In genomic region chr6:167140589-167141474, GRCh38 we compare ENCODE assay signal across 11 cellular contexts. TPM values are rescaled to one million over a fixed set of nuclear protein-coding genes. Genes with fewer than 3 reads are reported as not detected.
DNase-seq lines count a peak whose midpoint lies in the region; ATAC-seq, FAIRE-seq and TF ChIP-seq lines count a peak whose summit lies in the region.
"Had no signal": no experiment of that assay in that cellular context is flagged by ENCODE, and none has a peak within 500 bp of the region (broad histone marks: within the 10 kb centered on the region; RNA-seq: fewer than 3 reads in every experiment).

No MANE protein-coding gene starts in this region.

- peaks cover 3% of the 10 kb centered on the region for H3F3A ChIP-seq in neural cell (ENCODE audit: insufficient read depth, low read length, poor library complexity, severe bottlenecking)

- H3K27ac ChIP-seq in neural cell (ENCODE audit: low read length): no peak overlapping the region
- H3K27ac ChIP-seq: body of pancreas had no signal

- no peak for TF ChIP-seq EP300 in neural cell (conservative IDR thresholded peaks at IDR 0.05; ENCODE audit: poor library complexity, severe bottlenecking)

- ATAC-seq in HG02678 (IDR thresholded peaks at IDR 0.05; ENCODE audit: unreplicated experiment): peak; percentile 65
- ATAC-seq: body of pancreas had no signal

- no peaks in the 10 kb centered on the region for H3K9me2 ChIP-seq in neural cell (ENCODE audit: insufficient read depth, low read length)

- H3K79me2 ChIP-seq in neural cell (replicated peaks; ENCODE audit: insufficient read depth, low read length): no peaks in the 10 kb centered on the region

- H4K20me1 ChIP-seq in neural cell (ENCODE audit: insufficient read depth): no peaks in the 10 kb centered on the region

- TF ChIP-seq RAD21 in neural cell (conservative IDR thresholded peaks at IDR 0.05): no peak

- no peaks in the 10 kb centered on the region for H3K36me3 ChIP-seq in neural cell (ENCODE audit: insufficient read depth, low read length)

- intact Hi-C loops in head of caudate nucleus (cut with DNase I): loop anchor here (10.0 kb wide), 1 partner anchor 146 kb away; the partner anchor contains the start of gene CEP43

- no peak overlapping the region for H3K4me2 ChIP-seq in neural cell (ENCODE audit: low read length)

- H2AFZ ChIP-seq in neural cell (ENCODE audit: low read depth, low read length): no peak overlapping the region

- TF ChIP-seq POLR2A in GM12892 (IDR thresholded peaks at IDR 0.05; ENCODE audit: low read depth, low read length): no peak

- H3K27me3 ChIP-seq in neural cell (ENCODE audit: insufficient read depth, low read depth, low read length): no peaks in the 10 kb centered on the region
- H3K27me3 ChIP-seq: body of pancreas had no signal

- peak overlapping the region; percentile 13 for H3K9ac ChIP-seq in neural cell (ENCODE audit: low read length)

- no peaks in the 10 kb centered on the region for H3K9me3 ChIP-seq in neural cell (ENCODE audit: low read length)
- H3K9me3 ChIP-seq: body of pancreas had no signal

- in situ Hi-C loops in astrocyte of the spinal cord (cut with HindIII; ENCODE audit: low sequenced_read_pairs): no loop called here

- peak; percentile 67 for FAIRE-seq in GM12892 (lab: Jason Lieb, UNC)

- DNase-seq in GM12892 (ENCODE audit: insufficient read length): no peak
- DNase-seq in astrocyte of the spinal cord (ENCODE audit: low read depth, low spot score): peak; percentile 18
- no peak for DNase-seq in NCI-H2107 (lab: John Stamatoyannopoulos, UW)
- DNase-seq in RPMI8226: no peak
- DNase-seq in AML-193 (lab: John Stamatoyannopoulos, UW): no peak
- DNase-seq in head of caudate nucleus: no peak
- DNase-seq: body of pancreas, erythroblast, NCI-H187 had no signal

- H3K4me3 ChIP-seq in astrocyte of the spinal cord (ENCODE audit: low read depth, low read length): no peak overlapping the region
- no peak overlapping the region for H3K4me3 ChIP-seq in neural cell (ENCODE audit: low read length)
- H3K4me3 ChIP-seq: body of pancreas had no signal

- TF ChIP-seq CTCF in astrocyte of the spinal cord (IDR thresholded peaks at IDR 0.05; ENCODE audit: low read depth, low read length): no peak
- TF ChIP-seq CTCF in neural cell (IDR thresholded peaks at IDR 0.05; ENCODE audit: poor library complexity, severe bottlenecking): no peak

TF ChIP-seq in neural cell, 6 proteins besides CTCF, POLR2A, EP300 and RAD21:
- no peak for TF ChIP-seq EZH2 (IDR thresholded peaks at IDR 0.05; ENCODE audit: borderline replicate concordance, insufficient read depth, low read length, poor library complexity, severe bottlenecking)
- TF ChIP-seq MXI1 (conservative IDR thresholded peaks at IDR 0.05; ENCODE audit: poor library complexity, severe bottlenecking): no peak
- TF ChIP-seq POLR2AphosphoS5 (IDR thresholded peaks at IDR 0.05): no peak
- TF ChIP-seq, protein P1, sequence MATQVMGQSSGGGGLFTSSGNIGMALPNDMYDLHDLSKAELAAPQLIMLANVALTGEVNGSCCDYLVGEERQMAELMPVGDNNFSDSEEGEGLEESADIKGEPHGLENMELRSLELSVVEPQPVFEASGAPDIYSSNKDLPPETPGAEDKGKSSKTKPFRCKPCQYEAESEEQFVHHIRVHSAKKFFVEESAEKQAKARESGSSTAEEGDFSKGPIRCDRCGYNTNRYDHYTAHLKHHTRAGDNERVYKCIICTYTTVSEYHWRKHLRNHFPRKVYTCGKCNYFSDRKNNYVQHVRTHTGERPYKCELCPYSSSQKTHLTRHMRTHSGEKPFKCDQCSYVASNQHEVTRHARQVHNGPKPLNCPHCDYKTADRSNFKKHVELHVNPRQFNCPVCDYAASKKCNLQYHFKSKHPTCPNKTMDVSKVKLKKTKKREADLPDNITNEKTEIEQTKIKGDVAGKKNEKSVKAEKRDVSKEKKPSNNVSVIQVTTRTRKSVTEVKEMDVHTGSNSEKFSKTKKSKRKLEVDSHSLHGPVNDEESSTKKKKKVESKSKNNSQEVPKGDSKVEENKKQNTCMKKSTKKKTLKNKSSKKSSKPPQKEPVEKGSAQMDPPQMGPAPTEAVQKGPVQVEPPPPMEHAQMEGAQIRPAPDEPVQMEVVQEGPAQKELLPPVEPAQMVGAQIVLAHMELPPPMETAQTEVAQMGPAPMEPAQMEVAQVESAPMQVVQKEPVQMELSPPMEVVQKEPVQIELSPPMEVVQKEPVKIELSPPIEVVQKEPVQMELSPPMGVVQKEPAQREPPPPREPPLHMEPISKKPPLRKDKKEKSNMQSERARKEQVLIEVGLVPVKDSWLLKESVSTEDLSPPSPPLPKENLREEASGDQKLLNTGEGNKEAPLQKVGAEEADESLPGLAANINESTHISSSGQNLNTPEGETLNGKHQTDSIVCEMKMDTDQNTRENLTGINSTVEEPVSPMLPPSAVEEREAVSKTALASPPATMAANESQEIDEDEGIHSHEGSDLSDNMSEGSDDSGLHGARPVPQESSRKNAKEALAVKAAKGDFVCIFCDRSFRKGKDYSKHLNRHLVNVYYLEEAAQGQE (IDR thresholded peaks at IDR 0.05; ENCODE audit: borderline replicate concordance): no peak
- no peak for TF ChIP-seq TAF1 (IDR thresholded peaks at IDR 0.05; ENCODE audit: low read depth)
- TF ChIP-seq SMC3 (conservative IDR thresholded peaks at IDR 0.05; ENCODE audit: poor library complexity): no peak

RNA-seq across cellular contexts. Expression of gene GPR31, which starts 16.9 kb away (rescaled TPM):
- polyA plus RNA-seq in GM12892 (2012; ENCODE audit: missing spikeins): not detected
- polyA plus RNA-seq in neural cell: not detected in 2 replicates
- polyA minus RNA-seq in neural cell: not detected in 2 replicates

RNA-seq across cellular contexts. Expression of gene CCR6, which starts 17.9 kb away (rescaled TPM):
- polyA plus RNA-seq in GM12892 (2012; ENCODE audit: missing spikeins): 3.4 TPM
- polyA plus RNA-seq in neural cell: 0.68 TPM in 1 of 2 replicates, not detected in the other
- polyA minus RNA-seq in neural cell: not detected in 2 replicates
